Comparison of ENCODE assay signal across 9 cellular contexts in the genomic region with DNA sequence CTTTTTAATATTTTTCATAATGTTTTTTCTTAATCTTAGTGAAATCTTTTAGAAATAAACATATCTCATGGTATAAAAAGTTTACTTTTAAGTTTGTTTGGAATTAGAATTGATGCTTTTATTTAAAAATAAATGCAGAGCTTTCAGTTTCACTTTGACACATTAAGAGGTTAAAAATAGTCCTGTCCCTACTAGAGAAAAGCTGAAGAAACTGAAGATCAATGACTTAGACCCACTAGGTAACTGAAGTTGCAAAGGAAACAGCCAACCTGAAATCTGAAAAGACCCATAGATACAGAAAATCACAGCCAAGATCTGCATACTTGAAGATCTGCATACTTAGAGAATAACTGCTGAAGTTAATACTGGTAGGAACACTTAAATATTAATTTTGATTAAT.
DNase-seq lines count a peak whose midpoint lies in the region; ATAC-seq, FAIRE-seq and TF ChIP-seq lines count a peak whose summit lies in the region.
"Had no signal": no experiment of that assay in that cellular context is flagged by ENCODE, and none has a peak within 500 bp of the region (broad histone marks: within the 10 kb centered on the region; RNA-seq: fewer than 3 reads in every experiment).

No MANE protein-coding gene starts in this region.

- H3K23ac ChIP-seq in IMR-90 (ENCODE audit: low read depth, low read length), result no peak overlapping the region

- no peak overlapping the region for H3K4ac ChIP-seq in IMR-90 (ENCODE audit: low read depth, low read length)

- H2BK120ac ChIP-seq in IMR-90 (ENCODE audit: low read depth, low read length), result no peak overlapping the region

- no peak overlapping the region for H4K8ac ChIP-seq in IMR-90 (ENCODE audit: low read depth in 2 of 2, low read length in 2 of 2)

- H3K36me3 Mint-ChIP-seq in naive thymus-derived CD4-positive, alpha-beta T cell, result peaks cover 0 to 1% (median 0%) of the 10 kb centered on the region in 5 donors
- H3K36me3 Mint-ChIP-seq in stimulated activated memory B cell treated with anti-CD40 and anti-IgM and Interleukin-4, amounts not matched to agents 10 μg/mL and 1 μg/mL and 100 μg/mL, for 72 hours, result no peaks in the 10 kb centered on the region

- H3K14ac ChIP-seq in IMR-90 (replicated peaks; ENCODE audit: low read depth, low read length), result no peak overlapping the region

- H3K9me3 Mint-ChIP-seq in naive thymus-derived CD4-positive, alpha-beta T cell, result peaks cover 0 to 13% (median 4%) of the 10 kb centered on the region in 11 donors
- no peaks in the 10 kb centered on the region for H3K9me3 Mint-ChIP-seq in stimulated activated memory B cell treated with anti-CD40 and anti-IgM and Interleukin-4, amounts not matched to agents 10 μg/mL and 1 μg/mL and 100 μg/mL, for 72 hours

- H2BK5ac ChIP-seq in IMR-90 (ENCODE audit: low read depth, low read length, poor library complexity, severe bottlenecking), result no peak overlapping the region

- ATAC-seq in GM19023 (IDR thresholded peaks at IDR 0.05; ENCODE audit: unreplicated experiment) (peak; percentile 58), HG02571 (IDR thresholded peaks at IDR 0.05; ENCODE audit: unreplicated experiment) (peak; percentile 72), IMR-90 (ENCODE audit: low read depth) (peak; percentile 17; the same call in 1 of the 2 replicates)
- ATAC-seq in naive thymus-derived CD4-positive, alpha-beta T cell, result no peak
- ATAC-seq in stimulated activated memory B cell treated with anti-CD40 and anti-IgM and Interleukin-4, amounts not matched to agents 10 μg/mL and 1 μg/mL and 100 μg/mL, for 72 hours, result no peak

- no peak overlapping the region for H2AK5ac ChIP-seq in IMR-90 (ENCODE audit: low read depth, low read length)

- H3K4me1 ChIP-seq in IMR-90 (ENCODE audit: control insufficient read depth, insufficient read depth, low read length), result no peaks in the 10 kb centered on the region
- H3K4me1 ChIP-seq in naive thymus-derived CD4-positive, alpha-beta T cell (ENCODE audit: control insufficient read depth in 2 of 2, insufficient read depth in 2 of 2, low read length in 2 of 2), result no peaks in the 10 kb centered on the region

- intact Hi-C loops in IMR-90 (cut with micrococcal nuclease), result loop anchor here (10.0 kb wide), 1 partner anchor 235 kb away; the partner anchor contains the start of gene RAP2B
- intact Hi-C loops in naive thymus-derived CD4-positive, alpha-beta T cell (cut with micrococcal nuclease), result loop anchor here in 1 of 2 donors (5.0 kb wide), 1 partner anchor 237 kb away; the partner anchor contains the start of gene RAP2B

- no peak overlapping the region for H3K56ac ChIP-seq in IMR-90 (ENCODE audit: extremely low read depth, insufficient read depth, low read length)

- H3K4me2 ChIP-seq in IMR-90 (ENCODE audit: low read depth, low read length), result peak overlapping the region; percentile 90; the same call in 1 of the 2 replicates

- H2BK20ac ChIP-seq in IMR-90 (ENCODE audit: low read depth, low read length), result no peak overlapping the region

- no peaks in the 10 kb centered on the region for H3K36me3 ChIP-seq in IMR-90 (ENCODE audit: control insufficient read depth, insufficient read depth, low read length)
- no peaks in the 10 kb centered on the region for H3K36me3 ChIP-seq in naive thymus-derived CD4-positive, alpha-beta T cell (ENCODE audit: control insufficient read depth in 2 of 3, insufficient read depth in 3 of 3, low read length in 3 of 3)

- no peaks in the 10 kb centered on the region for H3K9me1 ChIP-seq in IMR-90 (ENCODE audit: insufficient read depth, low read length)

- no peak for FAIRE-seq in urothelium cell line (lab: Jason Lieb, UNC)
- FAIRE-seq: bronchial epithelial cell had no signal

- no peak overlapping the region for H2AK9ac ChIP-seq in IMR-90 (replicated peaks; ENCODE audit: low read depth, low read length, poor library complexity)

- H4K5ac ChIP-seq in IMR-90 (ENCODE audit: low read depth, low read length), result peak overlapping the region; percentile 81; the same call in 1 of the 2 replicates

- CTCF ChIA-PET in IMR-90 (lab: Yijun Ruan, JAX), result interaction anchor here (0.7 kb wide), 1 partner anchor 394 kb away, joined by 4 read pairs; no protein-coding TSS in a partner anchor
- CTCF ChIA-PET in naive thymus-derived CD4-positive, alpha-beta T cell (lab: Charles Lee), result no interaction called here

- H3K4me3 Mint-ChIP-seq in naive thymus-derived CD4-positive, alpha-beta T cell, result peak overlapping the region in 9 of 10 donors; percentile 20 to 58 (median 51)
- no peak overlapping the region for H3K4me3 Mint-ChIP-seq in stimulated activated memory B cell treated with anti-CD40 and anti-IgM and Interleukin-4, amounts not matched to agents 10 μg/mL and 1 μg/mL and 100 μg/mL, for 72 hours

- no peak for TF ChIP-seq CTCF in IMR-90 (conservative IDR thresholded peaks at IDR 0.05; ENCODE audit: low read depth, low read length)

- H3K27me3 ChIP-seq in IMR-90 (ENCODE audit: control insufficient read depth, insufficient read depth, low read length), result no peaks in the 10 kb centered on the region
- H3K27me3 ChIP-seq in naive thymus-derived CD4-positive, alpha-beta T cell (ENCODE audit: control insufficient read depth in 2 of 2, insufficient read depth in 2 of 2, low read length in 2 of 2), result no peaks in the 10 kb centered on the region

- H4K20me1 ChIP-seq in IMR-90 (ENCODE audit: insufficient read depth, low read length), result no peaks in the 10 kb centered on the region

- POLR2A ChIA-PET in IMR-90 (lab: Charles Lee; ENCODE audit: unreplicated experiment), result interaction anchor here (0.5 kb wide), 1 partner anchor 18 kb away, joined by 5 read pairs; no protein-coding TSS in a partner anchor
- POLR2A ChIA-PET in naive thymus-derived CD4-positive, alpha-beta T cell (lab: Charles Lee), result no interaction called here

- H3K27ac ChIP-seq in IMR-90 (ENCODE audit: insufficient read depth, low read length), result no peak overlapping the region
- no peak overlapping the region for H3K27ac ChIP-seq in naive thymus-derived CD4-positive, alpha-beta T cell (ENCODE audit: low read depth, low read length)

- H3K27me3 Mint-ChIP-seq in naive thymus-derived CD4-positive, alpha-beta T cell, result no peaks in the 10 kb centered on the region
- peaks cover 10% of the 10 kb centered on the region for H3K27me3 Mint-ChIP-seq in stimulated activated memory B cell treated with anti-CD40 and anti-IgM and Interleukin-4, amounts not matched to agents 10 μg/mL and 1 μg/mL and 100 μg/mL, for 72 hours

- H3K9me3 ChIP-seq in IMR-90 (ENCODE audit: control insufficient read depth, insufficient read depth, low read length), result no peaks in the 10 kb centered on the region
- no peaks in the 10 kb centered on the region for H3K9me3 ChIP-seq in naive thymus-derived CD4-positive, alpha-beta T cell (ENCODE audit: control insufficient read depth in 2 of 3, low read length in 3 of 3)

- dilution Hi-C loops in IMR-90 (cut with HindIII; ENCODE audit: low sequenced_read_pairs, unreplicated experiment), result no loop called here

- H2AFZ ChIP-seq in IMR-90 (replicated peaks; ENCODE audit: low read length, poor library complexity), result no peak overlapping the region

- TF ChIP-seq RAD21 in IMR-90 (IDR thresholded peaks at IDR 0.05; ENCODE audit: low read length), result no peak

- in situ Hi-C loops in IMR-90 (cut with MboI; ENCODE audit: low sequenced_read_pairs), result no loop called here

- DNase-seq in IMR-90 (no peak), urothelium cell line (ENCODE audit: low spot score) (no peak), activated gamma-delta T cell (lab: John Stamatoyannopoulos, UW) (no peak)
- no peak for DNase-seq in naive thymus-derived CD4-positive, alpha-beta T cell
- DNase-seq: NCI-H1694 had no signal

- H3K27ac Mint-ChIP-seq in naive thymus-derived CD4-positive, alpha-beta T cell, result peak overlapping the region in 7 of 9 donors; percentile 6 to 79 (median 21)
- no peak overlapping the region for H3K27ac Mint-ChIP-seq in stimulated activated memory B cell treated with anti-CD40 and anti-IgM and Interleukin-4, amounts not matched to agents 10 μg/mL and 1 μg/mL and 100 μg/mL, for 72 hours

- H4K91ac ChIP-seq in IMR-90 (ENCODE audit: insufficient read depth, low read depth, low read length), result no peak overlapping the region

- no peak for TF ChIP-seq POLR2A in IMR-90 (IDR thresholded peaks at IDR 0.05; ENCODE audit: low read depth, low read length)

- BruUV-seq in IMR-90 (replicated peaks; lab: Mats Ljungman, UMichigan), result no TSS peak

- no peak overlapping the region for H3K9ac ChIP-seq in IMR-90 (ENCODE audit: low read depth, low read length)

- no peak overlapping the region for H3K4me3 ChIP-seq in IMR-90 (ENCODE audit: insufficient read depth, low read depth, low read length)
- H3K4me3 ChIP-seq in naive thymus-derived CD4-positive, alpha-beta T cell (ENCODE audit: low read length), result no peak overlapping the region

- no peak overlapping the region; the same call in 1 of the 2 replicates for H3K18ac ChIP-seq in IMR-90 (ENCODE audit: low read depth, low read length)

- no peaks in the 10 kb centered on the region for H3K79me1 ChIP-seq in IMR-90 (ENCODE audit: low read depth in 1 of 2, low read length in 2 of 2)

- H3K4me1 Mint-ChIP-seq in naive thymus-derived CD4-positive, alpha-beta T cell, result peaks cover 11 to 34% (median 29%) of the 10 kb centered on the region in 7 donors
- peaks cover 23% of the 10 kb centered on the region for H3K4me1 Mint-ChIP-seq in stimulated activated memory B cell treated with anti-CD40 and anti-IgM and Interleukin-4, amounts not matched to agents 10 μg/mL and 1 μg/mL and 100 μg/mL, for 72 hours

- no peak overlapping the region for H2BK15ac ChIP-seq in IMR-90 (ENCODE audit: low read depth, low read length)

TF ChIP-seq in IMR-90, 13 proteins besides CTCF, POLR2A, EP300 and RAD21:
- TF ChIP-seq MAZ (IDR thresholded peaks at IDR 0.05; ENCODE audit: borderline replicate concordance, low read depth, low read length), result no peak

Comparison
In these comparisons a context has a peak if more than half of its experiments do, and no peak if none do; other contexts are left out.
1. ATAC-seq: peak in GM19023 (single experiment), HG02571 (single experiment) and IMR-90 (single experiment); none in naive thymus-derived CD4-positive, alpha-beta T cell (single experiment) and stimulated activated memory B cell treated with anti-CD40 and anti-IgM and Interleukin-4, amounts not matched to agents 10 μg/mL and 1 μg/mL and 100 μg/mL, for 72 hours (single experiment).